Comparison of ENCODE assay signal across 34 cellular contexts in genomic region chr16:50609049-50609832, GRCh38.
A peak's percentile ranks its signal among the peaks of the same experiment; 100 is the strongest.
DNase-seq lines count a peak whose midpoint lies in the region; ATAC-seq, FAIRE-seq and TF ChIP-seq lines count a peak whose summit lies in the region.
"Had no signal": no experiment of that assay in that cellular context is flagged by ENCODE, and none has a peak within 500 bp of the region (broad histone marks: within the 10 kb centered on the region; RNA-seq: fewer than 3 reads in every experiment).

No MANE protein-coding gene starts in this region.

- H3K9me3 ChIP-seq in HepG2 (ENCODE audit: low read length) (no peaks in the 10 kb centered on the region), right lobe of liver (no peaks in the 10 kb centered on the region), left ventricle myocardium inferior (replicated peaks) (no peaks in the 10 kb centered on the region), neuronal stem cell (replicated peaks in 1 of 2; ENCODE audit: control insufficient read depth in 2 of 2, insufficient read depth in 1 of 2, low read depth in 1 of 2, low read length in 2 of 2) (no peaks in the 10 kb centered on the region)
- H3K9me3 ChIP-seq: adrenal gland, body of pancreas had no signal

- no peak overlapping the region for H3K18ac ChIP-seq in neuronal stem cell (ENCODE audit: low read length)

- H3K79me1 ChIP-seq in neuronal stem cell (ENCODE audit: low read depth, low read length): no peaks in the 10 kb centered on the region

- H4K20me1 ChIP-seq in HepG2 (ENCODE audit: insufficient read depth, low read length): peaks cover 90% of the 10 kb centered on the region

- TF ChIP-seq POLR2A in HepG2 (IDR thresholded peaks at IDR 0.05; ENCODE audit: insufficient read depth in 1 of 2, low read depth in 2 of 2, low read length in 2 of 2): no peak; a peak in 1 of 4 replicates
- TF ChIP-seq POLR2A in right lobe of liver (IDR thresholded peaks at IDR 0.05): no peak

- no peak for ATAC-seq in HepG2
- no peak for ATAC-seq in right lobe of liver
- ATAC-seq in HG03025 (IDR thresholded peaks at IDR 0.05; ENCODE audit: low FRiP score, unreplicated experiment): no peak
- no peak for ATAC-seq in HG03196 (IDR thresholded peaks at IDR 0.05; ENCODE audit: unreplicated experiment)
- ATAC-seq: activated CD8-positive, alpha-beta memory T cell treated with anti-CD3 and anti-CD28 coated beads, Interleukin-2, amount 10 ng/mL, durations not matched to agents 7 days and 5 days; body of pancreas; foreskin keratinocyte; K562; left lobe of liver; naive thymus-derived CD4-positive, alpha-beta T cell; stimulated activated memory B cell treated with anti-CD40 and anti-IgM and Interleukin-4, amounts not matched to agents 10 μg/mL and 1 μg/mL and 100 μg/mL, for 72 hours; WTC11 had no signal

- H4K91ac ChIP-seq in neuronal stem cell (ENCODE audit: low read depth, low read length, poor library complexity): no peak overlapping the region

- DNase-seq in HepG2 (ENCODE audit: low spot score): no peak
- DNase-seq in right lobe of liver: no peak
- no peak for DNase-seq in left ventricle myocardium inferior
- no peak for DNase-seq in neuronal stem cell (ENCODE audit: low spot score)
- DNase-seq in activated CD4-positive, alpha-beta T cell treated with anti-CD3 and anti-CD28 coated beads for 48 hours: no peak
- DNase-seq in AG08395 (ENCODE audit: low spot score): no peak
- DNase-seq: activated CD8-positive, alpha-beta memory T cell treated with anti-CD3 and anti-CD28 coated beads, Interleukin-2, amount 10 ng/mL, durations not matched to agents 7 days and 5 days; activated naive CD4-positive, alpha-beta T cell treated with anti-CD3 and anti-CD28 coated beads for 36 hours; adrenal gland; DMS79; effector memory CD4-positive, alpha-beta T cell; erythroblast; foreskin keratinocyte; GDM1; hippocampal formation; immature natural killer cell; naive thymus-derived CD4-positive, alpha-beta T cell; NCI-H1105 treated with DMSO at 0.1 percent for 48 hours; NCI-H1930; NCI-H524 treated with DMSO at 0.1 percent for 48 hours; SHP77 treated with DMSO at 0.1 percent for 48 hours; stimulated activated CD4-positive, alpha-beta T cell treated with anti-CD3 and anti-CD28 coated beads, Interleukin-12 subunit alpha, Interleukin-12 subunit beta, amount 100 ng/mL, for 4 hours; stimulated activated CD4-positive, alpha-beta T cell treated with anti-CD3 and anti-CD28 coated beads, Interleukin-4, amount 100 ng/mL, for 24 hours; T1000 had no signal

- in situ Hi-C loops in HepG2 (cut with HindIII; ENCODE audit: extremely low pct_ligation_motif_present, low pct_unique_long_range_greater_than_20kb): no loop called here

- H2AK5ac ChIP-seq in neuronal stem cell (ENCODE audit: low read depth, low read length): peak overlapping the region; percentile 9

- BruUV-seq in HepG2 (replicated peaks; lab: Mats Ljungman, UMichigan): no TSS peak

- H4K8ac ChIP-seq in neuronal stem cell (ENCODE audit: low read depth, low read length): no peak overlapping the region

- intact Hi-C loops in HepG2 (cut with micrococcal nuclease; ENCODE audit: unreplicated experiment) (no loop called here), right lobe of liver (cut with DNase I) (no loop called here), left ventricle myocardium inferior (cut with micrococcal nuclease) (no loop called here)

- H3K79me2 ChIP-seq in HepG2 (ENCODE audit: insufficient read depth, low read length): peaks cover 54% of the 10 kb centered on the region

- CTCF ChIA-PET in HepG2 (lab: Yijun Ruan, JAX; ENCODE audit: low intra/inter-chr PET ratio, low total read pairs): no interaction called here

- H3K27me3 ChIP-seq in HepG2 (ENCODE audit: control insufficient read depth in 1 of 2, insufficient read depth in 2 of 2, low read length in 2 of 2) (no peaks in the 10 kb centered on the region), right lobe of liver (no peaks in the 10 kb centered on the region), left ventricle myocardium inferior (ENCODE audit: low read depth) (no peaks in the 10 kb centered on the region), neuronal stem cell (ENCODE audit: control insufficient read depth in 3 of 3, insufficient read depth in 3 of 3, low read depth in 1 of 3, low read length in 3 of 3) (no peaks in the 10 kb centered on the region)
- H3K27me3 ChIP-seq: adrenal gland, body of pancreas, foreskin keratinocyte had no signal

- no peak overlapping the region for H2BK120ac ChIP-seq in neuronal stem cell (ENCODE audit: low read depth, low read length)

- TF ChIP-seq EP300 in HepG2 (IDR thresholded peaks at IDR 0.05; ENCODE audit: low read depth in 2 of 2, low read length in 2 of 2): no peak
- TF ChIP-seq EP300 in HepG2 (CRISPR knock-in tag; IDR thresholded peaks at IDR 0.05; ENCODE audit: borderline replicate concordance): no peak

- H3K4me2 ChIP-seq in HepG2 (ENCODE audit: low read depth, low read length): no peak overlapping the region
- H3K4me2 ChIP-seq in neuronal stem cell (ENCODE audit: insufficient read depth, low read length, poor library complexity, severe bottlenecking): no peak overlapping the region

- no peak for TF ChIP-seq RAD21 in HepG2 (CRISPR knock-in tag; IDR thresholded peaks at IDR 0.05)

- H3K4me3 ChIP-seq in HepG2 (replicated peaks in 1 of 3; ENCODE audit: insufficient read depth in 1 of 3, low read depth in 2 of 3, low read length in 3 of 3): no peak overlapping the region
- H3K4me3 ChIP-seq in right lobe of liver: no peak overlapping the region
- no peak overlapping the region for H3K4me3 ChIP-seq in left ventricle myocardium inferior
- no peak overlapping the region for H3K4me3 ChIP-seq in neuronal stem cell (ENCODE audit: low read length in 2 of 2)
- H3K4me3 ChIP-seq: adrenal gland, body of pancreas, K562 had no signal

- H3K9ac ChIP-seq in HepG2 (ENCODE audit: insufficient read depth, low read depth, low read length) (no peak overlapping the region), neuronal stem cell (ENCODE audit: low read depth, low read length, poor library complexity) (no peak overlapping the region)

- H2BK12ac ChIP-seq in neuronal stem cell (ENCODE audit: low read length): no peak overlapping the region

- no peak for FAIRE-seq in HepG2 (lab: Jason Lieb, UNC)
- FAIRE-seq: colon, GM19239, H54, K562 had no signal

- no peak overlapping the region for H3K4ac ChIP-seq in neuronal stem cell (ENCODE audit: low read length)

- no peak overlapping the region for H2BK5ac ChIP-seq in neuronal stem cell (ENCODE audit: low read length)

- no peak overlapping the region for H3K23ac ChIP-seq in neuronal stem cell (ENCODE audit: low read depth, low read length, poor library complexity)

- H3K14ac ChIP-seq in neuronal stem cell (ENCODE audit: low read length): no peak overlapping the region

- H2BK15ac ChIP-seq in neuronal stem cell (ENCODE audit: low read length): no peak overlapping the region

- no peak overlapping the region for H3K27ac ChIP-seq in HepG2 (ENCODE audit: extremely low read length, insufficient read depth, low read length)
- H3K27ac ChIP-seq in right lobe of liver: no peak overlapping the region
- H3K27ac ChIP-seq in left ventricle myocardium inferior (replicated peaks): no peak overlapping the region
- H3K27ac ChIP-seq in neuronal stem cell (replicated peaks; ENCODE audit: low read length): no peak overlapping the region
- H3K27ac ChIP-seq: adrenal gland, body of pancreas, foreskin keratinocyte had no signal

- POLR2A ChIA-PET in HepG2 (lab: Yijun Ruan, JAX): no interaction called here

- over 99% methylated on average over 9 of the region's 12 CpGs for WGBS in HepG2 (ENCODE audit: low lambda C conversion rate)
- 79% methylated on average over 3 of the region's 12 CpGs for WGBS in right lobe of liver (ENCODE audit: insufficient coverage, low coverage, low lambda C conversion rate, missing lambda C conversion rate)
- WGBS in neuronal stem cell (ENCODE audit: extremely low coverage in 2 of 2, insufficient read length in 2 of 2, insufficient replicate concordance in 1 of 2), 2 donors: no CpG with 5 or more reads among the region's 12 CpGs

- TF ChIP-seq CTCF in HepG2 (CRISPR knock-in tag; IDR thresholded peaks at IDR 0.05) (no peak), right lobe of liver (IDR thresholded peaks at IDR 0.05) (no peak), left ventricle myocardium inferior (IDR thresholded peaks at IDR 0.05; ENCODE audit: borderline replicate concordance) (peak; percentile 30)

- H3K4me1 ChIP-seq in HepG2 (ENCODE audit: insufficient read depth, low read length) (peaks cover 82% of the 10 kb centered on the region), right lobe of liver (no peaks in the 10 kb centered on the region), left ventricle myocardium inferior (peaks cover 30% of the 10 kb centered on the region), neuronal stem cell (ENCODE audit: control insufficient read depth in 2 of 2, insufficient read depth in 1 of 2, low read depth in 1 of 2, low read length in 2 of 2) (peaks cover 0 to 20% of the 10 kb centered on the region in 2 donors)
- H3K4me1 ChIP-seq: adrenal gland, foreskin keratinocyte had no signal

- H2AFZ ChIP-seq in HepG2 (ENCODE audit: low read length) (no peak overlapping the region), neuronal stem cell (ENCODE audit: low read length) (no peak overlapping the region)

- peaks cover 73 to 98% of the 10 kb centered on the region in 2 experiments for H3K36me3 ChIP-seq in HepG2 (replicated peaks in 1 of 2; ENCODE audit: control insufficient read depth in 1 of 2, insufficient read depth in 2 of 2, low read length in 2 of 2)
- H3K36me3 ChIP-seq in right lobe of liver: no peaks in the 10 kb centered on the region
- H3K36me3 ChIP-seq in left ventricle myocardium inferior: no peaks in the 10 kb centered on the region
- no peaks in the 10 kb centered on the region for H3K36me3 ChIP-seq in neuronal stem cell (replicated peaks in 1 of 2; ENCODE audit: control insufficient read depth in 2 of 2, insufficient read depth in 2 of 2, low read length in 2 of 2)
- H3K36me3 ChIP-seq: adrenal gland had no signal

TF ChIP-seq in HepG2, 621 proteins besides CTCF, POLR2A, EP300 and RAD21 (continues in another document):
- TF ChIP-seq IKZF1 (IDR thresholded peaks at IDR 0.05) (no peak), ZNF3 (CRISPR knock-in tag; IDR thresholded peaks at IDR 0.05) (no peak), ATF2 (CRISPR knock-in tag; IDR thresholded peaks at IDR 0.05) (no peak), SRSF1 (optimal IDR thresholded peaks at IDR 0.05; ENCODE audit: low read depth, low read length) (no peak), SMAD3 (CRISPR knock-in tag; IDR thresholded peaks at IDR 0.05) (no peak), ZNF629 (CRISPR knock-in tag; conservative IDR thresholded peaks at IDR 0.05) (peak; percentile 88)
